ENCODE assay signal across 25 cellular contexts in the genomic region with DNA sequence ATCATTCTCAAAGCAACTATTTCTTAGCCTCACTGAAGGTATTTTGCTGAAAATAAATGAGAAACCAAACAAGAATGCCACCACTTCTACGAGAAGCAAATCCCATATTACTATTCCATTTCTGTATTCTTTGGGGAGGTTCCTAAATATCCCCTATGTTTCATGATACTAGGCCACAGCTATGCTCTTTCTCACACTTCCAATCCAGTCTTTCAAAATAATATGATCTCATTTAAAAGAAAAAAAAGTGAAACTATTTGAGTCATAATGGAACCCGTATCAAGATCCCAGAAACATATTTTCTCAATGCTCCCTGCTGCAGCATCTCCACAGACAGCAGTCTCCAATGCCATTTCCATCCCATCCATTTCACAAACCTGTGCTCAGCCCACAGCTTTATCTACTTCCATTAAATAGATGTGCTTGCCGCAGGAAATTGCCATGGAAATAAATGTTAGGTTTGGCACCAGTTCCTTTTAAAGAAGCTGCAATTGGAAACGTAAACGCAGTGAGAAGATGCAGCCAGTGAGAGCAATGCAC.
DNase-seq lines count a peak whose midpoint lies in the region; ATAC-seq, FAIRE-seq and TF ChIP-seq lines count a peak whose summit lies in the region.
"Had no signal": no experiment of that assay in that cellular context is flagged by ENCODE, and none has a peak within 500 bp of the region (broad histone marks: within the 10 kb centered on the region; RNA-seq: fewer than 3 reads in every experiment).

No MANE protein-coding gene starts in this region.

- H3K4me2 ChIP-seq in H1 (ENCODE audit: insufficient read depth in 1 of 2, low read depth in 2 of 2, low read length in 2 of 2), result 0 out of 4 replicates have a peak overlapping the region, but pooled peaks of 1 of the 2 experiments have one; percentile 31
- peak overlapping the region; percentile 84 for H3K4me2 ChIP-seq in osteoblast (ENCODE audit: insufficient read depth, low read length)

- H4K8ac ChIP-seq in H1 (ENCODE audit: extremely low read depth, insufficient read depth, low read length), result no peak overlapping the region

- no peak overlapping the region for H3K18ac ChIP-seq in H1 (ENCODE audit: extremely low read depth, low read length)

- POLR2A ChIA-PET in H1 (lab: Charles Lee; ENCODE audit: partially characterized antibody), result no interaction called here

- H2BK15ac ChIP-seq in H1 (ENCODE audit: low read length), result no peak overlapping the region

- H3K4me1 Mint-ChIP-seq in glutamatergic neuron (ENCODE audit: low read depth, unreplicated experiment), result no peaks in the 10 kb centered on the region
- H3K4me1 Mint-ChIP-seq: activated B cell treated with CpG ODN at 0.5 μM for 24 hours; activated CD4-positive, alpha-beta memory T cell treated with anti-CD3 and anti-CD28 coated beads, Interleukin-2, amount 10 ng/mL, durations not matched to agents 7 days and 5 days; CD14-positive monocyte; naive thymus-derived CD8-positive, alpha-beta T cell had no signal

- H3K79me1 ChIP-seq in H1 (ENCODE audit: low read depth, low read length), result no peaks in the 10 kb centered on the region

- WGBS in H1 (ENCODE audit: extremely low coverage in 1 of 2, insufficient coverage in 1 of 2, insufficient read length in 1 of 2, insufficient replicate concordance in 2 of 2, low coverage in 1 of 2, low lambda C conversion rate in 2 of 2, missing lambda C conversion rate in 1 of 2), 2 experiments, result 85% methylated on average over 5 of the region's 5 CpGs; no CpG with 5 or more reads in 1 of the 2 experiments

- peak overlapping the region; percentile 67 for H3K27ac ChIP-seq in SJSA1
- H3K27ac ChIP-seq in H1 (ENCODE audit: low read depth, low read length), result no peak overlapping the region
- H3K27ac ChIP-seq in osteoblast (ENCODE audit: low read depth, low read length), result peak overlapping the region; percentile 95
- no peak overlapping the region for H3K27ac ChIP-seq in Peyer's patch
- H3K27ac ChIP-seq: body of pancreas, esophagus muscularis mucosa, parathyroid adenoma, right atrium auricular region had no signal

- no peaks in the 10 kb centered on the region; the same call in 1 of the 2 replicates for H3K23me2 ChIP-seq in H1 (ENCODE audit: low read depth, low read length)

- TF ChIP-seq CTCF in H1 (IDR thresholded peaks at IDR 0.05; ENCODE audit: control extremely low read depth in 1 of 3, insufficient read depth in 1 of 3, low read depth in 1 of 3, low read length in 3 of 3) (no peak), osteoblast (IDR thresholded peaks at IDR 0.05; ENCODE audit: extremely low read depth, low read depth, low read length) (no peak), Peyer's patch (IDR thresholded peaks at IDR 0.05) (no peak), glutamatergic neuron (IDR thresholded peaks at IDR 0.05; ENCODE audit: partially characterized antibody, unreplicated experiment) (no peak)

- H3K4me1 ChIP-seq in SJSA1 (replicated peaks) (peaks cover 24% of the 10 kb centered on the region), H1 (replicated peaks in 1 of 4; ENCODE audit: control insufficient read depth in 3 of 4, insufficient read depth in 4 of 4, low read length in 3 of 4) (peaks cover 7 to 11% (median 9%) of the 10 kb centered on the region in 4 experiments; a peak in 5 of 7 replicates), osteoblast (ENCODE audit: insufficient read depth, low read length) (peaks cover 27% of the 10 kb centered on the region), Peyer's patch (no peaks in the 10 kb centered on the region)
- H3K4me1 ChIP-seq: parathyroid adenoma, right atrium auricular region had no signal

- H3K4me3 ChIP-seq in SJSA1, result no peak overlapping the region
- no peak overlapping the region for H3K4me3 ChIP-seq in H1 (ENCODE audit: extremely low read depth in 1 of 4, insufficient read depth in 2 of 4, low read depth in 3 of 4, low read length in 4 of 4)
- H3K4me3 ChIP-seq in osteoblast (ENCODE audit: insufficient read depth, low read length), result peak overlapping the region; percentile 9
- H3K4me3 ChIP-seq in Peyer's patch, result no peak overlapping the region
- H3K4me3 ChIP-seq: body of pancreas, esophagus muscularis mucosa, right atrium auricular region had no signal

- no peaks in the 10 kb centered on the region for H3K79me2 ChIP-seq in H1 (ENCODE audit: control insufficient read depth in 1 of 2, insufficient read depth in 2 of 2, low read length in 2 of 2)
- no peaks in the 10 kb centered on the region for H3K79me2 ChIP-seq in osteoblast (ENCODE audit: insufficient read depth, low read length)
- H3K79me2 ChIP-seq: parathyroid adenoma had no signal

- peak overlapping the region; percentile 0; the same call in 1 of the 2 replicates for H2BK20ac ChIP-seq in H1 (ENCODE audit: low read length)

- intact Hi-C loops in left cardiac atrium (cut with DNase I), result no loop called here

- no peak overlapping the region for H3K23ac ChIP-seq in H1 (ENCODE audit: insufficient read length)

- TF ChIP-seq POLR2A in H1 (IDR thresholded peaks at IDR 0.05; ENCODE audit: control extremely low read depth in 1 of 2, low read depth in 2 of 2, low read length in 2 of 2) (no peak), Peyer's patch (IDR thresholded peaks at IDR 0.05) (no peak)

- no peak overlapping the region for H2BK12ac ChIP-seq in H1 (ENCODE audit: low read depth, low read length)

- CTCF ChIA-PET in H1 (lab: Charles Lee; ENCODE audit: partially characterized antibody), result interaction anchor here (1.9 kb wide), 1 partner anchor 27 kb away, joined by 12 read pairs; no protein-coding TSS in a partner anchor

- no peak overlapping the region for H3K56ac ChIP-seq in H1 (replicated peaks; ENCODE audit: insufficient read length, low read depth, low read length)

- no peak for TF ChIP-seq EP300 in H1 (IDR thresholded peaks at IDR 0.05; ENCODE audit: borderline replicate concordance in 1 of 2, low read depth in 2 of 2, low read length in 2 of 2)

- peaks cover 2% of the 10 kb centered on the region for H3K9me3 Mint-ChIP-seq in glutamatergic neuron (ENCODE audit: unreplicated experiment)
- H3K9me3 Mint-ChIP-seq: activated B cell treated with CpG ODN at 0.5 μM for 24 hours had no signal

- no peak overlapping the region for H3K14ac ChIP-seq in H1 (ENCODE audit: insufficient read length)

- no peak overlapping the region for H2BK120ac ChIP-seq in H1 (replicated peaks; ENCODE audit: low read depth, low read length)

- H3K4me3 Mint-ChIP-seq in glutamatergic neuron (ENCODE audit: unreplicated experiment), result no peak overlapping the region
- H3K4me3 Mint-ChIP-seq: activated B cell treated with CpG ODN at 0.5 μM for 24 hours; activated CD4-positive, alpha-beta memory T cell treated with anti-CD3 and anti-CD28 coated beads, Interleukin-2, amount 10 ng/mL, durations not matched to agents 7 days and 5 days; activated naive CD8-positive, alpha-beta T cell; CD14-positive monocyte; naive thymus-derived CD8-positive, alpha-beta T cell had no signal

- no peak overlapping the region for H2AK5ac ChIP-seq in H1 (ENCODE audit: low read depth, low read length)

- no peaks in the 10 kb centered on the region for H3K9me3 ChIP-seq in SJSA1 (replicated peaks)
- H3K9me3 ChIP-seq in H1 (ENCODE audit: insufficient read depth in 2 of 2, low read depth in 1 of 2, low read length in 1 of 2), result peaks cover 4 to 8% of the 10 kb centered on the region in 2 experiments; a peak in 2 of 4 replicates
- H3K9me3 ChIP-seq in osteoblast (ENCODE audit: low read depth, low read length), result no peaks in the 10 kb centered on the region
- no peaks in the 10 kb centered on the region for H3K9me3 ChIP-seq in Peyer's patch
- H3K9me3 ChIP-seq: body of pancreas had no signal

- H3K27ac Mint-ChIP-seq in glutamatergic neuron (ENCODE audit: unreplicated experiment), result no peak overlapping the region
- H3K27ac Mint-ChIP-seq: activated B cell treated with CpG ODN at 0.5 μM for 24 hours; activated CD4-positive, alpha-beta memory T cell treated with anti-CD3 and anti-CD28 coated beads, Interleukin-2, amount 10 ng/mL, durations not matched to agents 7 days and 5 days; activated naive CD8-positive, alpha-beta T cell; CD14-positive monocyte; naive thymus-derived CD8-positive, alpha-beta T cell had no signal

- no peak overlapping the region for H2BK5ac ChIP-seq in H1 (ENCODE audit: low read depth, low read length)

- H3K36me3 ChIP-seq in SJSA1, result no peaks in the 10 kb centered on the region
- no peaks in the 10 kb centered on the region; a peak in 1 of 8 replicates for H3K36me3 ChIP-seq in H1 (ENCODE audit: control insufficient read depth in 2 of 4, insufficient read depth in 4 of 4, low read length in 3 of 4)
- no peaks in the 10 kb centered on the region for H3K36me3 ChIP-seq in osteoblast (ENCODE audit: insufficient read depth, low read length)
- no peaks in the 10 kb centered on the region for H3K36me3 ChIP-seq in Peyer's patch
- H3K36me3 ChIP-seq: esophagus muscularis mucosa, right atrium auricular region had no signal

- H3K4ac ChIP-seq in H1 (replicated peaks; ENCODE audit: insufficient read length, low read depth, low read length), result no peak overlapping the region

- H3K27me3 ChIP-seq in SJSA1 (replicated peaks) (no peaks in the 10 kb centered on the region), H1 (replicated peaks in 1 of 4; ENCODE audit: control insufficient read depth in 3 of 4, extremely low read depth in 1 of 4, insufficient read depth in 3 of 4, low read length in 3 of 4) (no peaks in the 10 kb centered on the region), osteoblast (ENCODE audit: insufficient read depth, low read length) (no peaks in the 10 kb centered on the region), Peyer's patch (no peaks in the 10 kb centered on the region)
- H3K27me3 ChIP-seq: body of pancreas, right atrium auricular region had no signal

- H4K91ac ChIP-seq in H1 (replicated peaks; ENCODE audit: insufficient read length, low read length), result no peak overlapping the region

- H3K36me3 Mint-ChIP-seq in glutamatergic neuron (ENCODE audit: unreplicated experiment), result peaks cover 5% of the 10 kb centered on the region
- H3K36me3 Mint-ChIP-seq: activated naive CD8-positive, alpha-beta T cell; CD14-positive monocyte; naive thymus-derived CD8-positive, alpha-beta T cell had no signal

- no peak for TF ChIP-seq RAD21 in H1 (IDR thresholded peaks at IDR 0.05 in 1 of 2, conservative IDR thresholded peaks at IDR 0.05 in 1 of 2; ENCODE audit: low read depth in 2 of 2, low read length in 2 of 2)

- no peak overlapping the region for H3K9ac ChIP-seq in H1 (replicated peaks in 1 of 4; ENCODE audit: extremely low read depth in 1 of 4, low read depth in 3 of 4, low read length in 3 of 4)
- H3K9ac ChIP-seq: parathyroid adenoma had no signal

- no peak for ATAC-seq in left cardiac atrium
- ATAC-seq: naive thymus-derived CD8-positive, alpha-beta T cell had no signal

- H3K27me3 Mint-ChIP-seq in glutamatergic neuron (ENCODE audit: unreplicated experiment), result peaks cover 3% of the 10 kb centered on the region
- H3K27me3 Mint-ChIP-seq: activated B cell treated with CpG ODN at 0.5 μM for 24 hours; activated CD4-positive, alpha-beta memory T cell treated with anti-CD3 and anti-CD28 coated beads, Interleukin-2, amount 10 ng/mL, durations not matched to agents 7 days and 5 days; activated naive CD8-positive, alpha-beta T cell had no signal

- H4K20me1 ChIP-seq in H1 (replicated peaks in 1 of 2; ENCODE audit: control insufficient read depth in 1 of 2, insufficient read depth in 2 of 2, low read length in 2 of 2) (no peaks in the 10 kb centered on the region), osteoblast (ENCODE audit: insufficient read depth, low read length) (no peaks in the 10 kb centered on the region)

- DNase-seq in EL (peak; percentile 12), SJSA1 (ENCODE audit: low read depth in 1 of 2, low spot score in 2 of 2) (no peak), H1 (ENCODE audit: low read depth in 1 of 2, low spot score in 2 of 2) (no peak), osteoblast (ENCODE audit: insufficient read length, low spot score, missing footprints) (peak; percentile 89), middle frontal gyrus (ENCODE audit: extremely low spot score, low spot score) (no peak), Peyer's patch (no peak), left cardiac atrium (no peak), glutamatergic neuron (no peak)
- DNase-seq: activated B cell treated with CpG ODN at 0.5 μM for 24 hours; activated CD4-positive, alpha-beta memory T cell treated with anti-CD3 and anti-CD28 coated beads, Interleukin-2, amount 10 ng/mL, durations not matched to agents 7 days and 5 days; Calu3; effector memory CD4-positive, alpha-beta T cell; naive thymus-derived CD8-positive, alpha-beta T cell; NCI-H1105; NCI-H2029; NCI-H345; stimulated activated CD4-positive, alpha-beta T cell treated with anti-CD3 and anti-CD28 coated beads, Interleukin-4, amount 100 ng/mL, for 24 hours; stimulated activated naive CD4-positive, alpha-beta T cell had no signal

- H2AFZ ChIP-seq in H1 (ENCODE audit: low read length) (no peak overlapping the region), osteoblast (ENCODE audit: low read length) (peak overlapping the region; percentile 26)
- H2AFZ ChIP-seq: parathyroid adenoma had no signal

- no peak overlapping the region for H4K5ac ChIP-seq in H1 (ENCODE audit: insufficient read length, low read depth, low read length)

- FAIRE-seq in H1 (lab: Jason Lieb, UNC), result no peak
- FAIRE-seq: colon had no signal

Comparison
In these comparisons a context has a peak if more than half of its experiments do, and no peak if none do; other contexts are left out.
1. DNase-seq: peak in EL (single experiment) and osteoblast (single experiment); none in SJSA1 (0 of 2), H1 (0 of 2), middle frontal gyrus (single experiment), Peyer's patch (0 of 3), left cardiac atrium (single experiment) and glutamatergic neuron (single experiment).
2. H3K27ac ChIP-seq: peak in SJSA1 (single experiment) and osteoblast (single experiment); none in H1 (single experiment) and Peyer's patch (0 of 4).